In genomic region chr18:49663755-49664085, GRCh38 we compare ENCODE assay signal across 1 cellular context.
TF ChIP-seq lines count a peak whose summit lies in the region.

No MANE protein-coding gene starts in this region.

TF ChIP-seq in GM23338, 12 proteins besides CTCF, POLR2A, EP300 and RAD21:
- TF ChIP-seq CREB1 (CRISPR knock-in tag; IDR thresholded peaks at IDR 0.05; ENCODE audit: low read depth): no peak
- no peak for TF ChIP-seq ZNF462 (CRISPR knock-in tag; IDR thresholded peaks at IDR 0.05)
- TF ChIP-seq POLR2AphosphoS5 (IDR thresholded peaks at IDR 0.05; ENCODE audit: low read depth): no peak
- no peak for TF ChIP-seq REST (IDR thresholded peaks at IDR 0.05; ENCODE audit: unreplicated experiment)
- TF ChIP-seq STAT1 (IDR thresholded peaks at IDR 0.05; ENCODE audit: unreplicated experiment): no peak
- no peak for TF ChIP-seq EZH2 (IDR thresholded peaks at IDR 0.05; ENCODE audit: low read depth, unreplicated experiment)
- no peak for TF ChIP-seq NANOG (IDR thresholded peaks at IDR 0.05; ENCODE audit: borderline replicate concordance)
- TF ChIP-seq ZNF331 (CRISPR knock-in tag; IDR thresholded peaks at IDR 0.05; ENCODE audit: low read depth): no peak
TF ChIP-seq in GM23338: peak in this region for 0.
